9 cellular contexts compared by ENCODE assay signal in the genomic region with DNA sequence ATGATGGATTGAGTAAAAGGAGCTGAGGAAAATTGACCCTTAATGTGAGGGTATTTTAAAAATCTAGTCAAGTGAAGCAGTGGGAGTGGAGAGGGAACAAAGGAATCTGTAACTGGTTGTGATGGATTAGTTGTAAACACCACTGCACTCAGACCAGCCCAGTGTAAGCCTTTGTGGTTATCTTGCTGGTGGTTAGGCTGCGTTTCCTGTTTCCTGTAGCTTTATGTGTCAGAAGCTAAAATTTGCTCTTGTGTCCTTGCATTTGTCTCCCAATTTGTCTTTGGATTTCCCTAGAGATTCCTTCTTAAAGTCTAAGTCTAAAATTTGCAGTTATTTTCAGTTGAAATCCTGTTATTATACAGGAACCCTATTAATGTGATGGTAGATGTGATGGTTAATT. TPM values are rescaled to one million over a fixed set of nuclear protein-coding genes. Genes with fewer than 3 reads are reported as not detected.
DNase-seq lines count a peak whose midpoint lies in the region; ATAC-seq and TF ChIP-seq lines count a peak whose summit lies in the region.
"Had no signal": no experiment of that assay in that cellular context is flagged by ENCODE, and none has a peak within 500 bp of the region (broad histone marks: within the 10 kb centered on the region; RNA-seq: fewer than 3 reads in every experiment).

No MANE protein-coding gene starts in this region.

- H3K4me1 Mint-ChIP-seq in GM23338 = no peaks in the 10 kb centered on the region

- H3K27me3 ChIP-seq in GM23338 (ENCODE audit: insufficient read depth) = no peaks in the 10 kb centered on the region

- no peaks in the 10 kb centered on the region for H3F3A ChIP-seq in GM23338 (replicated peaks; ENCODE audit: low read depth)

- no peaks in the 10 kb centered on the region for H3K9me3 Mint-ChIP-seq in GM23338

- H3K27ac Mint-ChIP-seq in GM23338 = no peak overlapping the region

- no peaks in the 10 kb centered on the region for H3K36me3 ChIP-seq in GM23338 (ENCODE audit: insufficient read depth)

- H3K4me1 ChIP-seq in GM23338 (ENCODE audit: insufficient read depth) = no peaks in the 10 kb centered on the region

- no peak overlapping the region for H3K4me2 ChIP-seq in GM23338

- no peaks in the 10 kb centered on the region for H4K20me1 ChIP-seq in GM23338 (replicated peaks; ENCODE audit: insufficient read depth)

- H3K27ac ChIP-seq in epithelial cell of prostate (no peak overlapping the region), GM23338 (ENCODE audit: low read depth) (no peak overlapping the region)

- H3K9me2 ChIP-seq in GM23338 (ENCODE audit: insufficient read depth) = no peaks in the 10 kb centered on the region

- ATAC-seq in GM21528 (IDR thresholded peaks at IDR 0.05; ENCODE audit: low FRiP score, unreplicated experiment) = peak; percentile 92
- ATAC-seq in GM23338 = no peak

- no peaks in the 10 kb centered on the region for H3K27me3 Mint-ChIP-seq in GM23338 (ENCODE audit: insufficient read depth, low read depth, poor library complexity)

- H3K36me3 Mint-ChIP-seq in GM23338 (ENCODE audit: low read depth) = no peaks in the 10 kb centered on the region

- H3K4me3 Mint-ChIP-seq in GM23338 = no peak overlapping the region

- H2AFZ ChIP-seq in GM23338 = no peak overlapping the region

- H3K79me2 ChIP-seq in GM23338 (replicated peaks; ENCODE audit: insufficient read depth) = no peaks in the 10 kb centered on the region

- DNase-seq in GM12864 (ENCODE audit: low read depth) (peak; percentile 41), Kasumi-1 (lab: John Stamatoyannopoulos, UW) (peak; percentile 55 to 72), epithelial cell of prostate (ENCODE audit: low read depth, low spot score) (peak; percentile 5), GM23338 (ENCODE audit: low spot score) (no peak), KG1 (lab: John Stamatoyannopoulos, UW) (no peak), foreskin fibroblast (no peak), cortex of kidney (lab: John Stamatoyannopoulos, UW) (no peak)

- H3K4me3 ChIP-seq in GM12864 (ENCODE audit: low read depth, low read length) = no peak overlapping the region
- no peak overlapping the region for H3K4me3 ChIP-seq in GM23338
- H3K4me3 ChIP-seq in foreskin fibroblast (ENCODE audit: low read depth in 1 of 2, low read length in 2 of 2) = no peak overlapping the region

- no peak for TF ChIP-seq CTCF in GM12864 (IDR thresholded peaks at IDR 0.05; ENCODE audit: low read depth, low read length, missing control alignments)
- TF ChIP-seq CTCF in GM23338 (conservative IDR thresholded peaks at IDR 0.05; ENCODE audit: low read depth in 2 of 2) = no peak
- no peak for TF ChIP-seq CTCF in foreskin fibroblast (IDR thresholded peaks at IDR 0.05; ENCODE audit: low read depth, low read length)

TF ChIP-seq in GM23338, 12 proteins besides CTCF, POLR2A, EP300 and RAD21 (continues in another document):
- TF ChIP-seq ZNF462 (CRISPR knock-in tag; IDR thresholded peaks at IDR 0.05) = no peak
- TF ChIP-seq STAT1 (IDR thresholded peaks at IDR 0.05; ENCODE audit: unreplicated experiment) = no peak
- TF ChIP-seq NANOG (IDR thresholded peaks at IDR 0.05; ENCODE audit: borderline replicate concordance) = no peak
- TF ChIP-seq POLR2AphosphoS5 (IDR thresholded peaks at IDR 0.05; ENCODE audit: low read depth) = no peak
- no peak for TF ChIP-seq REST (IDR thresholded peaks at IDR 0.05; ENCODE audit: unreplicated experiment)
- TF ChIP-seq ZNF331 (CRISPR knock-in tag; IDR thresholded peaks at IDR 0.05; ENCODE audit: low read depth) = no peak

RNA-seq across cellular contexts. Expression of gene IFNA21, which starts 6.3 kb away (rescaled TPM):
- not detected in 2 replicates for total RNA-seq in GM23338 (2014; rRNA removed; shearing (Covaris generic))
- polyA plus RNA-seq in GM23338 (2016; fragmentation: Nextera tagmentation; extraction: Ambion mirVana) = not detected in 2 replicates
- total RNA-seq: H1 had no signal
- polyA plus RNA-seq: H1 had no signal

RNA-seq across cellular contexts. Expression of gene IFNW1, which starts 18.5 kb away (rescaled TPM):
- not detected in 2 replicates for total RNA-seq in GM23338 (2014; rRNA removed; shearing (Covaris generic))
- polyA plus RNA-seq in GM23338 (2016; fragmentation: Nextera tagmentation; extraction: Ambion mirVana) = not detected in 2 replicates
- total RNA-seq: H1 had no signal
- polyA plus RNA-seq: H1 had no signal

RNA-seq across cellular contexts. Expression of gene IFNA4, which starts 27.2 kb away (rescaled TPM):
- not detected in 2 replicates for total RNA-seq in GM23338 (2014; rRNA removed; shearing (Covaris generic))
- polyA plus RNA-seq in GM23338 (2016; fragmentation: Nextera tagmentation; extraction: Ambion mirVana) = not detected in 2 replicates
- total RNA-seq: H1 had no signal
- polyA plus RNA-seq: H1 had no signal

RNA-seq across cellular contexts. Expression of gene IFNA7, which starts 41.8 kb away (rescaled TPM):
- total RNA-seq in GM23338 (2014; rRNA removed; shearing (Covaris generic)) = not detected in 2 replicates
- not detected in 2 replicates for polyA plus RNA-seq in GM23338 (2016; fragmentation: Nextera tagmentation; extraction: Ambion mirVana)
- total RNA-seq: H1 had no signal
- polyA plus RNA-seq: H1 had no signal

RNA-seq across cellular contexts. Expression of gene IFNA10, which starts 46.8 kb away (rescaled TPM):
- not detected in 2 replicates for total RNA-seq in GM23338 (2014; rRNA removed; shearing (Covaris generic))
- not detected in 2 replicates for polyA plus RNA-seq in GM23338 (2016; fragmentation: Nextera tagmentation; extraction: Ambion mirVana)
- total RNA-seq: H1 had no signal
- polyA plus RNA-seq: H1 had no signal

Comparison
In these comparisons a context has a peak if more than half of its experiments do, and no peak if none do; other contexts are left out.
1. DNase-seq: peak in GM12864 (single experiment), Kasumi-1 (2 of 2) and epithelial cell of prostate (single experiment); none in GM23338 (single experiment), KG1 (single experiment), foreskin fibroblast (0 of 2) and cortex of kidney (single experiment).